In the genomic region with DNA sequence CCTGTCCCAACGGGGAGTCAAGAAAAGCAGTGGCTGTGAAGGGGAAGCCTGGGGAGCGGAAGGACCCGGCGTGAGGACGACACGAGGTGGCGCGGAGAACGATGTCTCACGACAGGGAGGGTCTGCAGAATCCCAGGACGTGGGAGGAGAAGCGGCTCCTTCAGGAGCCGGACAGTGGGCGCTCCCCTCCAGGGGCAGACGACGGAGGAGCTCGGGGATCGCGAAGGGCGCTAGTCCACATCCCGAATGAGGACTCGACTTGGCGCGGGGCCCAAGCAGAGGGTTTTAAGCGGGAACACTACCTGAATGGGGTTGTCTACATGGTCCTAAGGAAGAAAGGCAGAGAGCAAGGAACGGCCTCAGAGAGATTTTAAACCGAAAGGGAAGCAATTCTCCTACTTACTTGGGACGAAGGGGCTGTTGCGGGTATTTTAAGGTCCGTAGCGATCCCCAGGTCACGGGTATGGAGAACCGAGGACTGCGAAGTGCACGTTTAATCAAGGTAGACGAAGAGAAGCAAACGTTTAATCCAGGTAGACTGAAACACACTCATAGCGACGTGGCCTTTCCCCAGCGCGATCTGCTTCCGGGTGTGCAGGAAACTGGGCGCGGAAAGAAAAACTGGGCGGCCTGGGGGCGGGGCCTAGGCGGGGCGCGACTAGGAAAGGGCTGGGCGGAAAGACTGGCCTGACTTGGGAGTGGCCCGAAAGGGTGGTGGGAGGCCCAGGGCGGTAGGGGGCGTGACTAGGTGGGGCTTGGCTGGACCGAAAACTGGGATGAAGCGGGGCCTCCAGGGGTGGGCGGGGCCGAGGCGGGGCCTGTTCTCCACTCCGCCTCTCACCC, we compare ENCODE assay signal across 8 cellular contexts. TPM values are rescaled to one million over a fixed set of nuclear protein-coding genes. Genes with fewer than 3 reads are reported as not detected.
DNase-seq lines count a peak whose midpoint lies in the region; ATAC-seq and TF ChIP-seq lines count a peak whose summit lies in the region.

A gene (minus strand): TSS at position 594 of the 843 bp plus-strand sequence. CDS start 10,964 bp downstream, outside the sequence.

- DNase-seq in SIG-M5 treated with dmso at 0.1 percent for 504 hours (lab: John Stamatoyannopoulos, UW; ENCODE audit: unreplicated experiment) (peak; percentile 26), SIG-M5 (lab: John Stamatoyannopoulos, UW) (no peak), NCI-H69 (lab: John Stamatoyannopoulos, UW) (peak; percentile 95), lung (ENCODE audit: low spot score) (peak; percentile 94)
- DNase-seq in activated CD8-positive, alpha-beta memory T cell treated with anti-CD3 and anti-CD28 coated beads for 24 hours: peak; percentile 94
- peak; percentile 59 for DNase-seq in effector CD4-positive, alpha-beta T cell
- DNase-seq in stimulated activated CD4-positive, alpha-beta T cell treated with anti-CD3 and anti-CD28 coated beads, Interleukin-4, amount 100 ng/mL, for 48 hours (ENCODE audit: low read depth in 2 of 2): peak; percentile 83 to 88

- 1 to 3% methylated on average over 57 to 59 of the region's 59 CpGs for WGBS in lung, 2 donors

- H3K27me3 ChIP-seq in lung (ENCODE audit: control insufficient read depth, insufficient read depth): no peaks in the 10 kb centered on the region

- H3K4me3 ChIP-seq in lung: peak within 1 kb of the TSS; percentile 94

- TF ChIP-seq CTCF in lung (IDR thresholded peaks at IDR 0.05; ENCODE audit: control extremely low read depth, extremely low read depth): no peak

- peaks cover 4 to 16% of the 10 kb centered on the region in 2 donors for H3K9me3 ChIP-seq in lung (ENCODE audit: control insufficient read depth in 2 of 2, insufficient read depth in 1 of 2, low read length in 1 of 2)

- H3K4me1 ChIP-seq in lung (ENCODE audit: control insufficient read depth in 2 of 2, insufficient read depth in 2 of 2, low read length in 2 of 2): peaks cover 2 to 10% of the 10 kb centered on the region in 2 donors

- ATAC-seq in HG03342 (IDR thresholded peaks at IDR 0.05; ENCODE audit: unreplicated experiment): peak; percentile 92
- peak; percentile 99 for ATAC-seq in lung (ENCODE audit: insufficient read depth, low FRiP score)

- peak within 1 kb of the TSS; percentile 70 to 80 for H3K27ac ChIP-seq in lung (ENCODE audit: low read depth in 1 of 2, low read length in 1 of 2)

- H3K36me3 ChIP-seq in lung (ENCODE audit: control insufficient read depth in 2 of 2, insufficient read depth in 2 of 2, low read length in 2 of 2): peaks cover 0 to 9% of the 10 kb centered on the region in 2 donors

RNA-seq across cellular contexts. Expression of the gene that starts here (rescaled TPM):
- 10 to 100 TPM; 18.2 to 30.4 TPM for total RNA-seq in lung
- 10 to 100 TPM in 1 of 2 donors, 1 to 10 TPM in 1; 5.5 to 13.4 TPM for polyA plus RNA-seq in lung
